21 cellular contexts compared by ENCODE assay signal in genomic region chr2:10027931-10028330, GRCh38. TPM values are rescaled to one million over a fixed set of nuclear protein-coding genes. Genes with fewer than 3 reads are reported as not detected.
DNase-seq lines count a peak whose midpoint lies in the region; ATAC-seq and TF ChIP-seq lines count a peak whose summit lies in the region.
"Had no signal": no experiment of that assay in that cellular context is flagged by ENCODE, and none has a peak within 500 bp of the region (broad histone marks: within the 10 kb centered on the region; RNA-seq: fewer than 3 reads in every experiment).

No MANE protein-coding gene starts in this region.

- TF ChIP-seq POLR2A in gastrocnemius medialis (IDR thresholded peaks at IDR 0.05), result no peak
- TF ChIP-seq POLR2A in vagina (IDR thresholded peaks at IDR 0.05), result no peak

- peak overlapping the region in 6 of 7 donors; percentile 77 to 98 (median 98) for H3K27ac Mint-ChIP-seq in CD14-positive monocyte
- H3K27ac Mint-ChIP-seq in T-cell, result peak overlapping the region; percentile 39 to 43
- peak overlapping the region; percentile 62 to 97 (median 95) for H3K27ac Mint-ChIP-seq in immature natural killer cell
- H3K27ac Mint-ChIP-seq: activated naive CD4-positive, alpha-beta T cell treated with anti-CD3 and anti-CD28 coated beads for 36 hours; H9 had no signal

- no peak for ATAC-seq in T-cell (replicated peaks in 1 of 4)
- no peak for ATAC-seq in gastrocnemius medialis
- ATAC-seq in HG02642 (IDR thresholded peaks at IDR 0.05; ENCODE audit: poor library complexity, unreplicated experiment), result no peak
- ATAC-seq: activated T-cell treated with anti-CD3 and anti-CD28 coated beads, Interleukin-2, amount 50 U/mL, for 4 hours; PC-3 had no signal

- H3K9me3 ChIP-seq in gastrocnemius medialis (no peaks in the 10 kb centered on the region), vagina (no peaks in the 10 kb centered on the region)
- H3K9me3 ChIP-seq: psoas muscle, SJCRH30 had no signal

- POLR2A ChIA-PET in T-cell (lab: Charles Lee), result no interaction called here

- DNase-seq in CD14-positive monocyte (ENCODE audit: low spot score) (no peak), T-cell (no peak), immature natural killer cell (no peak), gastrocnemius medialis (no peak), vagina (ENCODE audit: extremely low spot score in 2 of 2) (no peak), AML-193 (lab: John Stamatoyannopoulos, UW) (no peak)
- DNase-seq: activated naive CD4-positive, alpha-beta T cell treated with anti-CD3 and anti-CD28 coated beads for 36 hours; activated T-cell treated with anti-CD3 and anti-CD28 coated beads, Interleukin-2, amount 50 U/mL, for 4 hours; DMS79; H9; kidney glomerular epithelial cell; NCI-H2029 treated with DMSO at 0.1 percent for 48 hours; NCI-H446; PC-3; psoas muscle; stimulated activated CD4-positive, alpha-beta T cell treated with anti-CD3 and anti-CD28 coated beads, Interleukin-15, amount 100 ng/mL, for 24 hours; T-helper 2 cell had no signal

- H3K4me1 Mint-ChIP-seq in CD14-positive monocyte (peaks cover 46% of the 10 kb centered on the region), T-cell (peaks cover 25 to 32% (median 29%) of the 10 kb centered on the region in 3 donors), immature natural killer cell (peaks cover 40 to 42% of the 10 kb centered on the region in 2 donors)

- H3K4me3 ChIP-seq in gastrocnemius medialis, result no peak overlapping the region
- no peak overlapping the region for H3K4me3 ChIP-seq in vagina
- H3K4me3 ChIP-seq: psoas muscle had no signal

- in situ Hi-C loops in gastrocnemius medialis (cut with MboI; ENCODE audit: low sequenced_read_pairs in 4 of 4), result loop anchor here in 2 of 4 donors (25.0 kb wide), 2 partner anchors 216 to 391 kb away; partner anchors contain the start of gene YWHAQ (in 1 of the 2)

- CTCF ChIA-PET in T-cell (lab: Charles Lee), result interaction anchor here in 1 of 2 donors (6.1 kb wide), 1 partner anchor 44 kb away, joined by 27 read pairs; no protein-coding TSS in a partner anchor

- H3K27ac ChIP-seq in gastrocnemius medialis (peak overlapping the region in 3 of 4 donors; percentile 20 to 65 (median 54)), vagina (no peak overlapping the region)
- H3K27ac ChIP-seq: psoas muscle, VCaP had no signal

- no peaks in the 10 kb centered on the region for H3K27me3 ChIP-seq in gastrocnemius medialis
- no peaks in the 10 kb centered on the region for H3K27me3 ChIP-seq in vagina
- H3K27me3 ChIP-seq: SJCRH30 had no signal

- peaks cover 0 to 13% of the 10 kb centered on the region in 2 donors for H3K4me1 ChIP-seq in gastrocnemius medialis
- peaks cover 21% of the 10 kb centered on the region for H3K4me1 ChIP-seq in vagina
- H3K4me1 ChIP-seq: psoas muscle had no signal

- H3K4me3 Mint-ChIP-seq in CD14-positive monocyte (no peak overlapping the region), T-cell (peak overlapping the region in 1 of 3 donors; percentile 73), immature natural killer cell (peak overlapping the region in 4 of 5 donors; percentile 21 to 82 (median 46))
- H3K4me3 Mint-ChIP-seq: activated naive CD4-positive, alpha-beta T cell treated with anti-CD3 and anti-CD28 coated beads for 36 hours; activated T-cell treated with anti-CD3 and anti-CD28 coated beads, Interleukin-2, amount 50 U/mL, for 4 hours; H9; neural crest cell had no signal

- no peak for TF ChIP-seq CTCF in CD14-positive monocyte (IDR thresholded peaks at IDR 0.05)
- no peak for TF ChIP-seq CTCF in gastrocnemius medialis (IDR thresholded peaks at IDR 0.05 in 4 of 5, conservative IDR thresholded peaks at IDR 0.05 in 1 of 5)
- no peak for TF ChIP-seq CTCF in vagina (IDR thresholded peaks at IDR 0.05)

- H3K36me3 Mint-ChIP-seq in CD14-positive monocyte (peaks cover 0 to 4% of the 10 kb centered on the region in 2 donors), T-cell (no peaks in the 10 kb centered on the region), immature natural killer cell (no peaks in the 10 kb centered on the region)

- H3K27me3 Mint-ChIP-seq in CD14-positive monocyte (ENCODE audit: low read depth in 3 of 3), result peaks cover 0 to 2% (median 0%) of the 10 kb centered on the region in 3 donors
- no peaks in the 10 kb centered on the region for H3K27me3 Mint-ChIP-seq in T-cell
- H3K27me3 Mint-ChIP-seq in immature natural killer cell (ENCODE audit: low read depth in 3 of 3), result peaks cover 0 to 3% (median 0%) of the 10 kb centered on the region in 3 donors

- peaks cover 0 to 7% (median 2%) of the 10 kb centered on the region in 7 donors for H3K9me3 Mint-ChIP-seq in CD14-positive monocyte
- no peaks in the 10 kb centered on the region for H3K9me3 Mint-ChIP-seq in T-cell
- H3K9me3 Mint-ChIP-seq in immature natural killer cell, result no peaks in the 10 kb centered on the region
- H3K9me3 Mint-ChIP-seq: activated naive CD4-positive, alpha-beta T cell treated with anti-CD3 and anti-CD28 coated beads for 36 hours; activated T-cell treated with anti-CD3 and anti-CD28 coated beads, Interleukin-2, amount 50 U/mL, for 4 hours; H9; neural crest cell had no signal

- intact Hi-C loops in CD14-positive monocyte (cut with micrococcal nuclease) (no loop called here), gastrocnemius medialis (cut with DNase I; ENCODE audit: low total_unique reads) (no loop called here), vagina (cut with DNase I) (no loop called here)

- no peaks in the 10 kb centered on the region for H3K36me3 ChIP-seq in gastrocnemius medialis
- H3K36me3 ChIP-seq in vagina, result no peaks in the 10 kb centered on the region
- H3K36me3 ChIP-seq: SJCRH30 had no signal

RNA-seq across cellular contexts. Expression of gene KLF11, which starts 15.4 kb away (rescaled TPM):
- 10 to 100 TPM; 21.0 to 25.3 TPM for polyA plus RNA-seq in CD14-positive monocyte
- 10 to 100 TPM in 3 of 5 donors, 1 to 10 TPM in 2; 6.8 to 36.3 (median 10.3) TPM for total RNA-seq in T-cell
- polyA plus RNA-seq in immature natural killer cell, result 10 to 100 TPM; 10.5 to 18.8 (median 11.7) TPM
- 10 to 100 TPM in 3 of 4 donors, 1 to 10 TPM in 1; 7.6 to 18.3 (median 12.9) TPM for total RNA-seq in gastrocnemius medialis
- 30.4 TPM for total RNA-seq in vagina

RNA-seq across cellular contexts. Expression of gene CYS1, which starts 52.3 kb away (rescaled TPM):
- not detected for polyA plus RNA-seq in CD14-positive monocyte
- not detected for total RNA-seq in T-cell
- polyA plus RNA-seq in immature natural killer cell, result not detected
- under 1 TPM in 3 of 4 donors, not detected in 1; 0.10 to 0.42 (median 0.18) TPM for total RNA-seq in gastrocnemius medialis
- total RNA-seq in vagina, result 13.5 TPM
- total RNA-seq: activated naive CD4-positive, alpha-beta T cell treated with anti-CD3 and anti-CD28 coated beads for 36 hours; neural crest cell; SJCRH30 had no signal

Comparison
In these comparisons a context has a peak if more than half of its experiments do, and no peak if none do; other contexts are left out.
1. H3K27ac Mint-ChIP-seq: peak in every context shown above with its lines; median percentile 98 in CD14-positive monocyte; 95 in immature natural killer cell; 41 in T-cell.
2. H3K4me3 Mint-ChIP-seq: peak in immature natural killer cell (4 of 5); none in CD14-positive monocyte (0 of 2).
3. RNA of gene CYS1, which starts 52.3 kb away (total RNA-seq): 13.5 TPM in vagina (single experiment); 0.10 to 0.42 TPM in gastrocnemius medialis and not detected in T-cell; every median in the first group is over 10 times any median in the second.